Comparison of ENCODE assay signal across 2 cellular contexts in genomic region chr19:10195199-10195519, GRCh38.
TF ChIP-seq lines count a peak whose summit lies in the region.

No MANE protein-coding gene starts in this region.

TF ChIP-seq in A549, 52 proteins besides CTCF, POLR2A, EP300 and RAD21 (continued from another document):
- peak; percentile 83; the same call in 1 of the 2 replicates for TF ChIP-seq KDM1A (IDR thresholded peaks at IDR 0.05; ENCODE audit: low read depth)
- TF ChIP-seq CBX8 (IDR thresholded peaks at IDR 0.05), result no peak

TF ChIP-seq in HCT116, 20 proteins besides CTCF, POLR2A, EP300 and RAD21 (continued from another document):
- peak; percentile 24; the same call in 1 of the 2 replicates for TF ChIP-seq SRF (IDR thresholded peaks at IDR 0.05; ENCODE audit: low read depth)
